ENCODE assay signal across 1 cellular context in the genomic region with DNA sequence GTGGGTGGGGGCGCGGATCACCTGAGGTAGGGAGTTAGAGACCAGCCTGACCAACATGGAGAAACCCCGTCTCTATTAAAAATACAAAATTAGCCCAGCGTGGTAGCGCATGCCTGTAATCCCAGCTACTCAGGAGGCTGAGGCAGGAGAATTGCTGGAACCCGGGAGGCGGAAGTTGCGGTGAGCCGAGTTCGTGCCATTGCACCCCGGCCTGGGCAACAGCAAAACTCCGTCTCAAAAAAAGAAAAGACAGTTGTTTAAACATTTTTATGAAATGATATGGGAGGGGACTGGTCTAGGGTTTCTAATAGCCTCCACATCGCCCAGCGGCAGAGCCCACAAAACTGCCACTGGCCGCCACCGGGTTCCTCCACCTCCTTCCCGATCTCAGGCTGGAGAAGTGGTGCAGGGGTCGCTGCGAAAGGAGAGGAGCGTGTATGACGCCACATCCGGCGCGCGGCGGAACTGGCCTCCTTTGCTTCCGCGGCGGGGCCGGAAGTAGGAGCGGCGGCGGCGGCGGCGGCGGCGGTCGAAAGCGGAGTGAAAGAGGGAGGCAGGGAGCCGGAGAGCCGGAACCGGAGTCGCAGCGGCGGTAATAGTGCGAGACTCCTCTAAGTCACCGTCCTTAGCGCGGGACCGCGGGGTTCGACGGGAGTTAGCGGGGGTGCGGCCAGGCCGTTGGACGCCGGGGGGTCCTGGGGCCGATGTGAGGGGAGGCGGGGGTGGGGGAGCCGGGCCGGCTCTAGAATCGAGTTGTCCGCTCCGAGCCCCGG.
TF ChIP-seq lines count a peak whose summit lies in the region.

PPP4C (plus strand) TSS at position 492 of the 773 bp plus-strand sequence. CDS start 384 bp downstream, outside the sequence.

TF ChIP-seq in HepG2, 621 proteins besides CTCF, POLR2A, EP300 and RAD21 (continued from another document and continues in another):
- TF ChIP-seq, protein P1, sequence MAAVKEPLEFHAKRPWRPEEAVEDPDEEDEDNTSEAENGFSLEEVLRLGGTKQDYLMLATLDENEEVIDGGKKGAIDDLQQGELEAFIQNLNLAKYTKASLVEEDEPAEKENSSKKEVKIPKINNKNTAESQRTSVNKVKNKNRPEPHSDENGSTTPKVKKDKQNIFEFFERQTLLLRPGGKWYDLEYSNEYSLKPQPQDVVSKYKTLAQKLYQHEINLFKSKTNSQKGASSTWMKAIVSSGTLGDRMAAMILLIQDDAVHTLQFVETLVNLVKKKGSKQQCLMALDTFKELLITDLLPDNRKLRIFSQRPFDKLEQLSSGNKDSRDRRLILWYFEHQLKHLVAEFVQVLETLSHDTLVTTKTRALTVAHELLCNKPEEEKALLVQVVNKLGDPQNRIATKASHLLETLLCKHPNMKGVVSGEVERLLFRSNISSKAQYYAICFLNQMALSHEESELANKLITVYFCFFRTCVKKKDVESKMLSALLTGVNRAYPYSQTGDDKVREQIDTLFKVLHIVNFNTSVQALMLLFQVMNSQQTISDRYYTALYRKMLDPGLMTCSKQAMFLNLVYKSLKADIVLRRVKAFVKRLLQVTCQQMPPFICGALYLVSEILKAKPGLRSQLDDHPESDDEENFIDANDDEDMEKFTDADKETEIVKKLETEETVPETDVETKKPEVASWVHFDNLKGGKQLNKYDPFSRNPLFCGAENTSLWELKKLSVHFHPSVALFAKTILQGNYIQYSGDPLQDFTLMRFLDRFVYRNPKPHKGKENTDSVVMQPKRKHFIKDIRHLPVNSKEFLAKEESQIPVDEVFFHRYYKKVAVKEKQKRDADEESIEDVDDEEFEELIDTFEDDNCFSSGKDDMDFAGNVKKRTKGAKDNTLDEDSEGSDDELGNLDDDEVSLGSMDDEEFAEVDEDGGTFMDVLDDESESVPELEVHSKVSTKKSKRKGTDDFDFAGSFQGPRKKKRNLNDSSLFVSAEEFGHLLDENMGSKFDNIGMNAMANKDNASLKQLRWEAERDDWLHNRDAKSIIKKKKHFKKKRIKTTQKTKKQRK (IDR thresholded peaks at IDR 0.05; ENCODE audit: low read length) = no peak
- TF ChIP-seq ZBTB33 (CRISPR knock-in tag; IDR thresholded peaks at IDR 0.05) (no peak; the same call in 1 of the 2 replicates), ZNF878 (CRISPR knock-in tag; IDR thresholded peaks at IDR 0.05) (no peak; the same call in 1 of the 2 replicates), SP5 (CRISPR knock-in tag; IDR thresholded peaks at IDR 0.05; ENCODE audit: borderline replicate concordance, low read depth) (no peak), YY1 (IDR thresholded peaks at IDR 0.05; ENCODE audit: insufficient read depth, insufficient replicate concordance, low read depth, low read length) (peak; percentile 64), HNF1A (IDR thresholded peaks at IDR 0.05; ENCODE audit: low read depth) (no peak), HNF1A (CRISPR knock-in tag; IDR thresholded peaks at IDR 0.05; ENCODE audit: borderline replicate concordance) (no peak; the same call in 1 of the 2 replicates), TAF15 (IDR thresholded peaks at IDR 0.05; ENCODE audit: low read depth, low read length, poor library complexity, severe bottlenecking) (no peak), XBP1 (CRISPR knock-in tag; IDR thresholded peaks at IDR 0.05) (no peak), ZSCAN5A (CRISPR knock-in tag; IDR thresholded peaks at IDR 0.05; ENCODE audit: borderline replicate concordance) (peak; percentile 85; the same call in 1 of the 2 replicates), TEAD2 (CRISPR knock-in tag; IDR thresholded peaks at IDR 0.05) (no peak), ZNF180 (CRISPR knock-in tag; IDR thresholded peaks at IDR 0.05; ENCODE audit: borderline replicate concordance, low read depth) (no peak), ELF3 (CRISPR knock-in tag; IDR thresholded peaks at IDR 0.05) (peak; percentile 87), ZNF468 (CRISPR knock-in tag; IDR thresholded peaks at IDR 0.05) (no peak), CHCHD3 (CRISPR knock-in tag; IDR thresholded peaks at IDR 0.05) (no peak), TARDBP (CRISPR knock-in tag; IDR thresholded peaks at IDR 0.05) (peak; percentile 81), SP2 (CRISPR knock-in tag; IDR thresholded peaks at IDR 0.05) (no peak; the same call in 1 of the 2 replicates), FOXO4 (CRISPR knock-in tag; conservative IDR thresholded peaks at IDR 0.05) (no peak), SKI (IDR thresholded peaks at IDR 0.05; ENCODE audit: partially characterized antibody) (no peak), ZNF350 (CRISPR knock-in tag; IDR thresholded peaks at IDR 0.05; ENCODE audit: borderline replicate concordance, low read depth) (no peak), ZNF331 (CRISPR knock-in tag; IDR thresholded peaks at IDR 0.05) (no peak), HDAC1 (CRISPR knock-in tag; IDR thresholded peaks at IDR 0.05) (peak; percentile 95), SALL1 (CRISPR knock-in tag; IDR thresholded peaks at IDR 0.05) (peak; percentile 75), ZMYM3 (CRISPR knock-in tag; IDR thresholded peaks at IDR 0.05) (peak; percentile 19; the same call in 1 of the 2 replicates), GATA4 (IDR thresholded peaks at IDR 0.05; ENCODE audit: borderline replicate concordance, low read depth) (peak; percentile 62; the same call in 1 of the 2 replicates), STAT5B (CRISPR knock-in tag; IDR thresholded peaks at IDR 0.05) (no peak), SMARCC2 (IDR thresholded peaks at IDR 0.05) (no peak), ZNF564 (CRISPR knock-in tag; IDR thresholded peaks at IDR 0.05) (no peak), FOXA1 (IDR thresholded peaks at IDR 0.05) (no peak), FOXA1 (CRISPR knock-in tag; IDR thresholded peaks at IDR 0.05) (no peak), ZNF816 (CRISPR knock-in tag; IDR thresholded peaks at IDR 0.05; ENCODE audit: borderline replicate concordance) (peak; percentile 80), ZNF800 (CRISPR knock-in tag; IDR thresholded peaks at IDR 0.05) (no peak; the same call in 1 of the 2 replicates)
- TF ChIP-seq, protein P2, sequence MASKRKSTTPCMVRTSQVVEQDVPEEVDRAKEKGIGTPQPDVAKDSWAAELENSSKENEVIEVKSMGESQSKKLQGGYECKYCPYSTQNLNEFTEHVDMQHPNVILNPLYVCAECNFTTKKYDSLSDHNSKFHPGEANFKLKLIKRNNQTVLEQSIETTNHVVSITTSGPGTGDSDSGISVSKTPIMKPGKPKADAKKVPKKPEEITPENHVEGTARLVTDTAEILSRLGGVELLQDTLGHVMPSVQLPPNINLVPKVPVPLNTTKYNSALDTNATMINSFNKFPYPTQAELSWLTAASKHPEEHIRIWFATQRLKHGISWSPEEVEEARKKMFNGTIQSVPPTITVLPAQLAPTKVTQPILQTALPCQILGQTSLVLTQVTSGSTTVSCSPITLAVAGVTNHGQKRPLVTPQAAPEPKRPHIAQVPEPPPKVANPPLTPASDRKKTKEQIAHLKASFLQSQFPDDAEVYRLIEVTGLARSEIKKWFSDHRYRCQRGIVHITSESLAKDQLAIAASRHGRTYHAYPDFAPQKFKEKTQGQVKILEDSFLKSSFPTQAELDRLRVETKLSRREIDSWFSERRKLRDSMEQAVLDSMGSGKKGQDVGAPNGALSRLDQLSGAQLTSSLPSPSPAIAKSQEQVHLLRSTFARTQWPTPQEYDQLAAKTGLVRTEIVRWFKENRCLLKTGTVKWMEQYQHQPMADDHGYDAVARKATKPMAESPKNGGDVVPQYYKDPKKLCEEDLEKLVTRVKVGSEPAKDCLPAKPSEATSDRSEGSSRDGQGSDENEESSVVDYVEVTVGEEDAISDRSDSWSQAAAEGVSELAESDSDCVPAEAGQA (IDR thresholded peaks at IDR 0.05; ENCODE audit: low read depth) = peak; percentile 96
- TF ChIP-seq, protein P2 (CRISPR knock-in tag; IDR thresholded peaks at IDR 0.05; ENCODE audit: borderline replicate concordance) = no peak
